In genomic region chr15:40038654-40039543, GRCh38 we compare ENCODE assay signal across 1 cellular context.
A peak's percentile ranks its signal among the peaks of the same experiment; 100 is the strongest.
TF ChIP-seq lines count a peak whose summit lies in the region.

TSS of gene SRP14 (minus strand) at chr15:40039181. CDS start at chr15:40039116, 65 bp downstream.

TF ChIP-seq in SK-N-SH, 30 proteins besides CTCF, POLR2A, EP300 and RAD21 (continued from another document):
- TF ChIP-seq NRF1 (IDR thresholded peaks at IDR 0.05; ENCODE audit: low read depth, low read length) (no peak), SIN3A (IDR thresholded peaks at IDR 0.05; ENCODE audit: borderline replicate concordance, low read depth, low read length) (peak; percentile 56; the same call in 1 of the 2 replicates), RFX5 (IDR thresholded peaks at IDR 0.05; ENCODE audit: low read length) (no peak), NFIC (IDR thresholded peaks at IDR 0.05; ENCODE audit: borderline replicate concordance) (no peak), MXI1 (IDR thresholded peaks at IDR 0.05; ENCODE audit: low read depth, low read length) (peak; percentile 68; the same call in 1 of the 2 replicates), YY1 (IDR thresholded peaks at IDR 0.05; ENCODE audit: low read depth) (0 out of 2 replicates have a peak, but pooled peaks have one; percentile 21), TCF12 (IDR thresholded peaks at IDR 0.05) (no peak), EZH2phosphoT487 (IDR thresholded peaks at IDR 0.05; ENCODE audit: borderline replicate concordance, low read depth) (no peak), GATA2 (CRISPR knock-in tag; IDR thresholded peaks at IDR 0.05) (0 out of 2 replicates have a peak, but pooled peaks have one; percentile 21), MEF2A (IDR thresholded peaks at IDR 0.05; ENCODE audit: borderline replicate concordance, low read depth) (no peak), FOXM1 (IDR thresholded peaks at IDR 0.05; ENCODE audit: low read depth) (no peak), RXRA (IDR thresholded peaks at IDR 0.05; ENCODE audit: borderline replicate concordance, low read depth) (no peak)
- TF ChIP-seq, protein P1, sequence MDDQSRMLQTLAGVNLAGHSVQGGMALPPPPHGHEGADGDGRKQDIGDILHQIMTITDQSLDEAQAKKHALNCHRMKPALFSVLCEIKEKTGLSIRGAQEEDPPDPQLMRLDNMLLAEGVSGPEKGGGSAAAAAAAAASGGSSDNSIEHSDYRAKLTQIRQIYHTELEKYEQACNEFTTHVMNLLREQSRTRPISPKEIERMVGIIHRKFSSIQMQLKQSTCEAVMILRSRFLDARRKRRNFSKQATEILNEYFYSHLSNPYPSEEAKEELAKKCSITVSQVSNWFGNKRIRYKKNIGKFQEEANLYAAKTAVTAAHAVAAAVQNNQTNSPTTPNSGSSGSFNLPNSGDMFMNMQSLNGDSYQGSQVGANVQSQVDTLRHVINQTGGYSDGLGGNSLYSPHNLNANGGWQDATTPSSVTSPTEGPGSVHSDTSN (IDR thresholded peaks at IDR 0.05), result peak; percentile 56; the same call in 1 of the 2 replicates
